ENCODE assay signal across 23 cellular contexts in genomic region chr2:116094196-116094595, GRCh38.
DNase-seq lines count a peak whose midpoint lies in the region; ATAC-seq and TF ChIP-seq lines count a peak whose summit lies in the region.
"Had no signal": no experiment of that assay in that cellular context is flagged by ENCODE, and none has a peak within 500 bp of the region (broad histone marks: within the 10 kb centered on the region; RNA-seq: fewer than 3 reads in every experiment).

No MANE protein-coding gene starts in this region.

- in situ Hi-C loops in GM23248 (cut with MboI): no loop called here

- H3K4me2 ChIP-seq in BLaER1 (peak overlapping the region; percentile 34), GM23248 (ENCODE audit: unreplicated experiment) (no peak overlapping the region)

- H3K9me3 ChIP-seq in BLaER1 (no peaks in the 10 kb centered on the region), NT2/D1 (ENCODE audit: insufficient read depth, low read length) (no peaks in the 10 kb centered on the region), iPS DF 6.9 (ENCODE audit: control insufficient read depth, insufficient read depth, low read length) (no peaks in the 10 kb centered on the region), GM23248 (ENCODE audit: low read depth) (no peaks in the 10 kb centered on the region)
- H3K9me3 ChIP-seq: psoas muscle, thyroid gland had no signal

- TF ChIP-seq CTCF in GM12864 (IDR thresholded peaks at IDR 0.05; ENCODE audit: low read depth, low read length, missing control alignments): peak; percentile 17

- no peak overlapping the region for H3K4me3 ChIP-seq in BLaER1
- no peak overlapping the region for H3K4me3 ChIP-seq in GM12864 (ENCODE audit: low read depth, low read length)
- H3K4me3 ChIP-seq in NT2/D1 (ENCODE audit: insufficient read length, low read depth): no peak overlapping the region
- H3K4me3 ChIP-seq in iPS DF 6.9 (ENCODE audit: low read length): no peak overlapping the region
- no peak overlapping the region for H3K4me3 ChIP-seq in GM23248
- H3K4me3 ChIP-seq: lung, psoas muscle, spleen, thyroid gland had no signal

- no peak for DNase-seq in GM12864 (ENCODE audit: low read depth)
- DNase-seq in NT2/D1 (ENCODE audit: low read depth, low spot score): peak; percentile 20
- DNase-seq in iPS DF 6.9 (ENCODE audit: low read depth, low spot score): peak; percentile 47
- no peak for DNase-seq in HPDE6-E6E7 (ENCODE audit: extremely low spot score)
- no peak for DNase-seq in activated T-cell treated with anti-CD3 and anti-CD28 coated beads, Interleukin-2, amount 50 U/mL, for 72 hours
- DNase-seq in GM23248: no peak
- DNase-seq in NCI-H2196 (lab: John Stamatoyannopoulos, UW; ENCODE audit: unreplicated experiment): no peak
- DNase-seq: activated CD4-positive, CD25-positive, alpha-beta regulatory T cell; activated CD8-positive, alpha-beta memory T cell treated with anti-CD3 and anti-CD28 coated beads, Interleukin-2, amount 10 ng/mL, durations not matched to agents 7 days and 5 days; activated effector memory CD4-positive, alpha-beta T cell treated with anti-CD3 and anti-CD28 coated beads, Interleukin-2, amount 50 U/mL, for 16 hours; amniotic stem cell; caudate nucleus; effector CD4-positive, alpha-beta T cell; naive thymus-derived CD4-positive, alpha-beta T cell; NCI-H1930; NCI-H524 treated with DMSO at 0.1 percent for 48 hours; psoas muscle; spleen; thyroid gland had no signal

- H3K4me1 Mint-ChIP-seq in activated T-cell treated with anti-CD3 and anti-CD28 coated beads, Interleukin-2, amount 50 U/mL, for 72 hours (ENCODE audit: low read depth): no peaks in the 10 kb centered on the region
- H3K4me1 Mint-ChIP-seq: activated CD8-positive, alpha-beta memory T cell treated with anti-CD3 and anti-CD28 coated beads, Interleukin-2, amount 10 ng/mL, durations not matched to agents 7 days and 5 days; B cell; naive thymus-derived CD4-positive, alpha-beta T cell had no signal

- H3K79me2 ChIP-seq in GM23248 (ENCODE audit: insufficient read depth): no peaks in the 10 kb centered on the region

- peaks cover 11% of the 10 kb centered on the region for H3K4me1 ChIP-seq in BLaER1
- no peaks in the 10 kb centered on the region for H3K4me1 ChIP-seq in NT2/D1 (ENCODE audit: insufficient read depth, insufficient read length)
- H3K4me1 ChIP-seq in iPS DF 6.9 (ENCODE audit: control insufficient read depth, insufficient read depth, low read length): no peaks in the 10 kb centered on the region; the same call in 1 of the 2 replicates
- H3K4me1 ChIP-seq in GM23248 (ENCODE audit: insufficient read depth): no peaks in the 10 kb centered on the region
- H3K4me1 ChIP-seq: psoas muscle, spleen, thyroid gland had no signal

- peaks cover 3 to 6% of the 10 kb centered on the region in 2 donors for H3K36me3 Mint-ChIP-seq in activated T-cell treated with anti-CD3 and anti-CD28 coated beads, Interleukin-2, amount 50 U/mL, for 72 hours (ENCODE audit: insufficient read depth in 2 of 2)
- H3K36me3 Mint-ChIP-seq: activated CD8-positive, alpha-beta memory T cell treated with anti-CD3 and anti-CD28 coated beads, Interleukin-2, amount 10 ng/mL, durations not matched to agents 7 days and 5 days; naive thymus-derived CD4-positive, alpha-beta T cell had no signal

- no peaks in the 10 kb centered on the region for H4K20me1 ChIP-seq in BLaER1
- no peaks in the 10 kb centered on the region for H4K20me1 ChIP-seq in GM23248 (ENCODE audit: insufficient read depth)

- H2AFZ ChIP-seq in GM23248: no peak overlapping the region

- H3K27me3 ChIP-seq in BLaER1: no peaks in the 10 kb centered on the region
- H3K27me3 ChIP-seq in NT2/D1 (ENCODE audit: insufficient read depth, insufficient read length): no peaks in the 10 kb centered on the region
- H3K27me3 ChIP-seq in iPS DF 6.9 (ENCODE audit: control insufficient read depth, insufficient read depth, low read length): no peaks in the 10 kb centered on the region
- H3K27me3 ChIP-seq in GM23248 (replicated peaks; ENCODE audit: insufficient read depth): no peaks in the 10 kb centered on the region
- H3K27me3 ChIP-seq: spleen, thyroid gland had no signal

- H3K4me3 Mint-ChIP-seq in activated T-cell treated with anti-CD3 and anti-CD28 coated beads, Interleukin-2, amount 50 U/mL, for 72 hours: no peak overlapping the region
- H3K4me3 Mint-ChIP-seq: activated CD8-positive, alpha-beta memory T cell treated with anti-CD3 and anti-CD28 coated beads, Interleukin-2, amount 10 ng/mL, durations not matched to agents 7 days and 5 days; B cell; naive thymus-derived CD4-positive, alpha-beta T cell had no signal

- H3F3A ChIP-seq in GM23248 (ENCODE audit: insufficient read depth): no peaks in the 10 kb centered on the region

- H3K9ac ChIP-seq in BLaER1: no peak overlapping the region
- no peak overlapping the region for H3K9ac ChIP-seq in NT2/D1 (ENCODE audit: insufficient read length, low read depth)
- H3K9ac ChIP-seq in GM23248: no peak overlapping the region

- peaks cover 14 to 24% of the 10 kb centered on the region in 2 donors for H3K9me3 Mint-ChIP-seq in activated T-cell treated with anti-CD3 and anti-CD28 coated beads, Interleukin-2, amount 50 U/mL, for 72 hours

- no peak for ATAC-seq in activated T-cell treated with anti-CD3 and anti-CD28 coated beads, Interleukin-2, amount 50 U/mL, for 72 hours (replicated peaks in 1 of 2)
- ATAC-seq: activated CD8-positive, alpha-beta memory T cell treated with anti-CD3 and anti-CD28 coated beads, Interleukin-2, amount 10 ng/mL, durations not matched to agents 7 days and 5 days; HCT116; naive thymus-derived CD4-positive, alpha-beta T cell; psoas muscle had no signal

- H3K27ac ChIP-seq in BLaER1: no peak overlapping the region
- no peak overlapping the region for H3K27ac ChIP-seq in iPS DF 6.9 (ENCODE audit: low read length)
- no peak overlapping the region for H3K27ac ChIP-seq in GM23248
- H3K27ac ChIP-seq: psoas muscle, spleen, thyroid gland had no signal

- H3K27me3 Mint-ChIP-seq in activated T-cell treated with anti-CD3 and anti-CD28 coated beads, Interleukin-2, amount 50 U/mL, for 72 hours (ENCODE audit: low read depth): no peaks in the 10 kb centered on the region
- H3K27me3 Mint-ChIP-seq: activated CD8-positive, alpha-beta memory T cell treated with anti-CD3 and anti-CD28 coated beads, Interleukin-2, amount 10 ng/mL, durations not matched to agents 7 days and 5 days; B cell; naive thymus-derived CD4-positive, alpha-beta T cell had no signal

- no CpG with 5 or more reads among the region's 1 CpG for WGBS in iPS DF 6.9 (ENCODE audit: insufficient coverage, insufficient read length)
- 0 to 11% methylated on average over 1 of the region's 1 CpG for WGBS in GM23248 (ENCODE audit: low coverage in 1 of 2, low lambda C conversion rate in 2 of 2, missing lambda C conversion rate in 2 of 2), 2 experiments

- no peaks in the 10 kb centered on the region for H3K36me3 ChIP-seq in BLaER1
- no peaks in the 10 kb centered on the region for H3K36me3 ChIP-seq in NT2/D1 (ENCODE audit: insufficient read depth, insufficient read length, low read length)
- H3K36me3 ChIP-seq in iPS DF 6.9 (ENCODE audit: control insufficient read depth, insufficient read depth, low read length): no peaks in the 10 kb centered on the region
- no peaks in the 10 kb centered on the region for H3K36me3 ChIP-seq in GM23248 (ENCODE audit: low read depth)
- H3K36me3 ChIP-seq: spleen, thyroid gland had no signal

- H3K9me2 ChIP-seq in GM23248 (ENCODE audit: insufficient read depth): no peaks in the 10 kb centered on the region

- H3K27ac Mint-ChIP-seq in activated T-cell treated with anti-CD3 and anti-CD28 coated beads, Interleukin-2, amount 50 U/mL, for 72 hours: no peak overlapping the region
- H3K27ac Mint-ChIP-seq: activated CD8-positive, alpha-beta memory T cell treated with anti-CD3 and anti-CD28 coated beads, Interleukin-2, amount 10 ng/mL, durations not matched to agents 7 days and 5 days; B cell; naive thymus-derived CD4-positive, alpha-beta T cell had no signal

Comparison
In these comparisons a context has a peak if more than half of its experiments do, and no peak if none do; other contexts are left out.
1. DNase-seq: peak in NT2/D1 (single experiment) and iPS DF 6.9 (single experiment); none in GM12864 (single experiment), HPDE6-E6E7 (single experiment), activated T-cell treated with anti-CD3 and anti-CD28 coated beads, Interleukin-2, amount 50 U/mL, for 72 hours (0 of 2), GM23248 (single experiment) and NCI-H2196 (single experiment).